ENCODE assay signal across 9 cellular contexts in genomic region chr4:37767546-37767945, GRCh38. TPM values are rescaled to one million over a fixed set of nuclear protein-coding genes. Genes with fewer than 3 reads are reported as not detected.
DNase-seq lines count a peak whose midpoint lies in the region; ATAC-seq and TF ChIP-seq lines count a peak whose summit lies in the region.
"Had no signal": no experiment of that assay in that cellular context is flagged by ENCODE, and none has a peak within 500 bp of the region (broad histone marks: within the 10 kb centered on the region; RNA-seq: fewer than 3 reads in every experiment).

No MANE protein-coding gene starts in this region.

- intact Hi-C loops in CD14-positive monocyte (cut with micrococcal nuclease) (no loop called here), left colon (cut with DNase I, micrococcal nuclease) (no loop called here)

- peak; percentile 50 for DNase-seq in CD14-positive monocyte (ENCODE audit: low spot score)
- DNase-seq in NCI-H1417 (lab: John Stamatoyannopoulos, UW) = peak; percentile 50 to 97 (median 72)
- DNase-seq in UCSD-AML1 (lab: John Stamatoyannopoulos, UW; ENCODE audit: unreplicated experiment) = peak; percentile 31
- peak; percentile 60 to 76 for DNase-seq in left colon
- DNase-seq in NOMO-1 (lab: John Stamatoyannopoulos, UW; ENCODE audit: unreplicated experiment in 2 of 2) = no peak
- DNase-seq: T-helper 2 cell had no signal

- H3K36me3 Mint-ChIP-seq in CD14-positive monocyte = no peaks in the 10 kb centered on the region

- H3K4me1 Mint-ChIP-seq in CD14-positive monocyte = peaks cover 23% of the 10 kb centered on the region

- peaks cover 0 to 2% (median 0%) of the 10 kb centered on the region in 7 donors for H3K9me3 Mint-ChIP-seq in CD14-positive monocyte

- H3K4me3 Mint-ChIP-seq in CD14-positive monocyte = no peak overlapping the region

- peak; percentile 83 for ATAC-seq in left colon
- no peak for ATAC-seq in HG02798 (IDR thresholded peaks at IDR 0.05; ENCODE audit: poor library complexity, unreplicated experiment)
- no peak for ATAC-seq in GM19351 (IDR thresholded peaks at IDR 0.05; ENCODE audit: unreplicated experiment)
- ATAC-seq in HG03196 (IDR thresholded peaks at IDR 0.05; ENCODE audit: unreplicated experiment) = no peak

- H3K27ac Mint-ChIP-seq in CD14-positive monocyte = peak overlapping the region in 5 of 7 donors; percentile 43 to 84 (median 77)

- no peak for TF ChIP-seq CTCF in CD14-positive monocyte (IDR thresholded peaks at IDR 0.05)

- peaks cover 0 to 6% (median 2%) of the 10 kb centered on the region in 3 donors for H3K27me3 Mint-ChIP-seq in CD14-positive monocyte (ENCODE audit: low read depth in 3 of 3)

RNA-seq across cellular contexts. Expression of gene PGM2, which starts 58.9 kb away (rescaled TPM):
- 10 to 100 TPM; 46.2 to 48.6 TPM for polyA plus RNA-seq in CD14-positive monocyte
- total RNA-seq in left colon = 10 to 100 TPM; 28.2 to 29.8 TPM

Comparison
In these comparisons a context has a peak if more than half of its experiments do, and no peak if none do; other contexts are left out.
1. DNase-seq: peak in CD14-positive monocyte (single experiment), NCI-H1417 (3 of 3), UCSD-AML1 (single experiment) and left colon (2 of 2); none in NOMO-1 (0 of 2).